ENCODE assay signal across 14 cellular contexts in genomic region chr1:225442156-225442555, GRCh38. TPM values are rescaled to one million over a fixed set of nuclear protein-coding genes. Genes with fewer than 3 reads are reported as not detected.
DNase-seq lines count a peak whose midpoint lies in the region; ATAC-seq, FAIRE-seq and TF ChIP-seq lines count a peak whose summit lies in the region.
"Had no signal": no experiment of that assay in that cellular context is flagged by ENCODE, and none has a peak within 500 bp of the region (broad histone marks: within the 10 kb centered on the region; RNA-seq: fewer than 3 reads in every experiment).

No MANE protein-coding gene starts in this region.

- H4K20me1 ChIP-seq in OCI-LY7 (ENCODE audit: insufficient read depth, low read length), result no peaks in the 10 kb centered on the region

- POLR2A ChIA-PET in OCI-LY7 (lab: Charles Lee), result interaction anchor here (1.0 to 9.5 kb wide), 3 partner anchors 13 to 30 kb away, joined by 3 to 242 read pairs (median 10); partner anchors contain the start of gene LBR

- H3K4me3 ChIP-seq in OCI-LY7 (ENCODE audit: low read depth, low read length, poor library complexity, severe bottlenecking) (peak overlapping the region; percentile 26), kidney (ENCODE audit: low read length in 2 of 2) (peak overlapping the region; percentile 9 to 28)
- H3K4me3 ChIP-seq: ovary, suprapubic skin had no signal

- H3K4me3 Mint-ChIP-seq in activated CD8-positive, alpha-beta memory T cell treated with anti-CD3 and anti-CD28 coated beads, Interleukin-2, amount 10 ng/mL, durations not matched to agents 7 days and 5 days, result peak overlapping the region; percentile 32
- H3K4me3 Mint-ChIP-seq in stimulated activated naive B cell treated with anti-CD40 and anti-IgM and Interleukin-4, amounts not matched to agents 10 μg/mL and 1 μg/mL and 100 μg/mL, for 72 hours, result peak overlapping the region; percentile 19 to 36

- H3K9ac ChIP-seq in kidney (ENCODE audit: low read length in 2 of 2), result no peak overlapping the region

- no peak for DNase-seq in activated CD8-positive, alpha-beta memory T cell treated with anti-CD3 and anti-CD28 coated beads, Interleukin-2, amount 10 ng/mL, durations not matched to agents 7 days and 5 days
- DNase-seq in activated CD8-positive, alpha-beta memory T cell treated with anti-CD3 and anti-CD28 coated beads for 24 hours, result no peak
- peak; percentile 61 for DNase-seq in OCI-LY7 (ENCODE audit: low spot score)
- DNase-seq in kidney, result no peak
- DNase-seq in stimulated activated naive B cell treated with anti-CD40 and anti-IgM and Interleukin-4, amounts not matched to agents 10 μg/mL and 1 μg/mL and 100 μg/mL, for 72 hours, result no peak
- no peak for DNase-seq in NCI-H2081 (lab: John Stamatoyannopoulos, UW)
- DNase-seq: foreskin fibroblast; GF-D8; ovary; PC-3; stimulated activated CD4-positive, alpha-beta T cell treated with anti-CD3 and anti-CD28 coated beads, Interleukin-4, amount 100 ng/mL, for 1 hour had no signal

- H3K9me3 Mint-ChIP-seq in activated CD8-positive, alpha-beta memory T cell treated with anti-CD3 and anti-CD28 coated beads, Interleukin-2, amount 10 ng/mL, durations not matched to agents 7 days and 5 days (ENCODE audit: low read depth), result no peaks in the 10 kb centered on the region
- H3K9me3 Mint-ChIP-seq in stimulated activated naive B cell treated with anti-CD40 and anti-IgM and Interleukin-4, amounts not matched to agents 10 μg/mL and 1 μg/mL and 100 μg/mL, for 72 hours, result peaks cover 0 to 1% of the 10 kb centered on the region in 2 donors

- H3K36me3 ChIP-seq in OCI-LY7 (ENCODE audit: insufficient read depth, low read length), result no peaks in the 10 kb centered on the region
- H3K36me3 ChIP-seq in kidney (ENCODE audit: control insufficient read depth in 1 of 2, insufficient read depth in 2 of 2, low read length in 2 of 2), result no peaks in the 10 kb centered on the region
- H3K36me3 ChIP-seq: ovary, suprapubic skin had no signal

- TF ChIP-seq CTCF in OCI-LY7 (conservative IDR thresholded peaks at IDR 0.05; ENCODE audit: low read length), result no peak
- no peak for TF ChIP-seq CTCF in kidney (IDR thresholded peaks at IDR 0.05; ENCODE audit: borderline replicate concordance, extremely low read depth, insufficient read depth)

- H3K4me2 ChIP-seq in OCI-LY7 (ENCODE audit: low read length), result peak overlapping the region; percentile 73

- H3K36me3 Mint-ChIP-seq in activated CD8-positive, alpha-beta memory T cell treated with anti-CD3 and anti-CD28 coated beads, Interleukin-2, amount 10 ng/mL, durations not matched to agents 7 days and 5 days, result peaks cover 4% of the 10 kb centered on the region
- no peaks in the 10 kb centered on the region for H3K36me3 Mint-ChIP-seq in stimulated activated naive B cell treated with anti-CD40 and anti-IgM and Interleukin-4, amounts not matched to agents 10 μg/mL and 1 μg/mL and 100 μg/mL, for 72 hours

- H3K9me2 ChIP-seq in OCI-LY7 (ENCODE audit: insufficient read depth, low read length), result no peaks in the 10 kb centered on the region

- H3K27ac Mint-ChIP-seq in activated CD8-positive, alpha-beta memory T cell treated with anti-CD3 and anti-CD28 coated beads, Interleukin-2, amount 10 ng/mL, durations not matched to agents 7 days and 5 days, result peak overlapping the region; percentile 82
- peak overlapping the region; percentile 77 for H3K27ac Mint-ChIP-seq in stimulated activated naive B cell treated with anti-CD40 and anti-IgM and Interleukin-4, amounts not matched to agents 10 μg/mL and 1 μg/mL and 100 μg/mL, for 72 hours

- intact Hi-C loops in OCI-LY7 (cut with micrococcal nuclease; ENCODE audit: unreplicated experiment), result no loop called here
- intact Hi-C loops in kidney (cut with DNase I), result no loop called here

- peak overlapping the region; percentile 89 for H2AFZ ChIP-seq in OCI-LY7 (ENCODE audit: low read length)

- no TSS peak for BruUV-seq in OCI-LY7 (replicated peaks; lab: Mats Ljungman, UMichigan)

- FAIRE-seq in kidney (lab: Jason Lieb, UNC), result no peak

- no peaks in the 10 kb centered on the region for H3K27me3 Mint-ChIP-seq in activated CD8-positive, alpha-beta memory T cell treated with anti-CD3 and anti-CD28 coated beads, Interleukin-2, amount 10 ng/mL, durations not matched to agents 7 days and 5 days
- no peaks in the 10 kb centered on the region for H3K27me3 Mint-ChIP-seq in stimulated activated naive B cell treated with anti-CD40 and anti-IgM and Interleukin-4, amounts not matched to agents 10 μg/mL and 1 μg/mL and 100 μg/mL, for 72 hours

- H3K27ac ChIP-seq in OCI-LY7 (ENCODE audit: low read depth, low read length, poor library complexity, severe bottlenecking), result peak overlapping the region; percentile 84
- peak overlapping the region; percentile 68 to 81 for H3K27ac ChIP-seq in kidney (ENCODE audit: low read depth in 2 of 2, low read length in 2 of 2)
- H3K27ac ChIP-seq: ovary, suprapubic skin had no signal

- ATAC-seq in activated CD8-positive, alpha-beta memory T cell treated with anti-CD3 and anti-CD28 coated beads, Interleukin-2, amount 10 ng/mL, durations not matched to agents 7 days and 5 days, result no peak
- ATAC-seq in stimulated activated naive B cell treated with anti-CD40 and anti-IgM and Interleukin-4, amounts not matched to agents 10 μg/mL and 1 μg/mL and 100 μg/mL, for 72 hours (replicated peaks), result no peak
- ATAC-seq in GM21526 (IDR thresholded peaks at IDR 0.05; ENCODE audit: low FRiP score, unreplicated experiment) (no peak), GM18868 (IDR thresholded peaks at IDR 0.05; ENCODE audit: unreplicated experiment) (no peak)
- ATAC-seq: PC-3 had no signal

- CTCF ChIA-PET in activated CD8-positive, alpha-beta memory T cell treated with anti-CD3 and anti-CD28 coated beads, Interleukin-2, amount 10 ng/mL, durations not matched to agents 7 days and 5 days (lab: Charles Lee), result interaction anchor here (0.7 to 7.8 kb wide), 8 partner anchors 12 to 482 kb away, joined by 3 to 101 read pairs (median 6); partner anchors contain the start of genes LBR and PYCR2
- CTCF ChIA-PET in OCI-LY7 (lab: Charles Lee; ENCODE audit: unreplicated experiment), result interaction anchor here (0.8 to 2.4 kb wide), 3 partner anchors 8 to 26 kb away, joined by 3 to 8 read pairs (median 6); no protein-coding TSS in a partner anchor

- H3K4me1 Mint-ChIP-seq in activated CD8-positive, alpha-beta memory T cell treated with anti-CD3 and anti-CD28 coated beads, Interleukin-2, amount 10 ng/mL, durations not matched to agents 7 days and 5 days, result peaks cover 50% of the 10 kb centered on the region
- peaks cover 40 to 74% of the 10 kb centered on the region in 2 donors for H3K4me1 Mint-ChIP-seq in stimulated activated naive B cell treated with anti-CD40 and anti-IgM and Interleukin-4, amounts not matched to agents 10 μg/mL and 1 μg/mL and 100 μg/mL, for 72 hours

- H3K79me2 ChIP-seq in OCI-LY7 (ENCODE audit: insufficient read depth, low read depth, low read length), result no peaks in the 10 kb centered on the region

- no peaks in the 10 kb centered on the region for H3K9me3 ChIP-seq in OCI-LY7 (ENCODE audit: low read length)
- H3K9me3 ChIP-seq in kidney (ENCODE audit: control insufficient read depth in 1 of 2, low read length in 2 of 2), result no peaks in the 10 kb centered on the region
- H3K9me3 ChIP-seq: ovary, suprapubic skin had no signal

- peaks cover 94% of the 10 kb centered on the region for H3K4me1 ChIP-seq in OCI-LY7 (ENCODE audit: insufficient read depth, low read length, poor library complexity, severe bottlenecking)
- H3K4me1 ChIP-seq in kidney (ENCODE audit: control insufficient read depth in 1 of 2, insufficient read depth in 1 of 2, low read depth in 1 of 2, low read length in 2 of 2), result peaks cover 38 to 40% of the 10 kb centered on the region in 2 donors

RNA-seq across cellular contexts. Expression of gene LBR, which starts 14.3 kb away (rescaled TPM):
- total RNA-seq in activated CD8-positive, alpha-beta memory T cell treated with anti-CD3 and anti-CD28 coated beads, Interleukin-2, amount 10 ng/mL, durations not matched to agents 7 days and 5 days, result 100 to 1,000 TPM; 213 to 226 TPM
- total RNA-seq in OCI-LY7 (2014; rRNA removed; shearing (Covaris generic)), result 110 and 117 TPM in 2 replicates
- 288 and 297 TPM in 2 replicates for total RNA-seq in OCI-LY7 (2022)
- total RNA-seq in kidney, result 80.2 TPM
- 13.1 TPM for polyA plus RNA-seq in kidney (ENCODE audit: insufficient read depth, low read depth, low replicate concordance)
